Comparison of ENCODE assay signal across 8 cellular contexts in the genomic region with DNA sequence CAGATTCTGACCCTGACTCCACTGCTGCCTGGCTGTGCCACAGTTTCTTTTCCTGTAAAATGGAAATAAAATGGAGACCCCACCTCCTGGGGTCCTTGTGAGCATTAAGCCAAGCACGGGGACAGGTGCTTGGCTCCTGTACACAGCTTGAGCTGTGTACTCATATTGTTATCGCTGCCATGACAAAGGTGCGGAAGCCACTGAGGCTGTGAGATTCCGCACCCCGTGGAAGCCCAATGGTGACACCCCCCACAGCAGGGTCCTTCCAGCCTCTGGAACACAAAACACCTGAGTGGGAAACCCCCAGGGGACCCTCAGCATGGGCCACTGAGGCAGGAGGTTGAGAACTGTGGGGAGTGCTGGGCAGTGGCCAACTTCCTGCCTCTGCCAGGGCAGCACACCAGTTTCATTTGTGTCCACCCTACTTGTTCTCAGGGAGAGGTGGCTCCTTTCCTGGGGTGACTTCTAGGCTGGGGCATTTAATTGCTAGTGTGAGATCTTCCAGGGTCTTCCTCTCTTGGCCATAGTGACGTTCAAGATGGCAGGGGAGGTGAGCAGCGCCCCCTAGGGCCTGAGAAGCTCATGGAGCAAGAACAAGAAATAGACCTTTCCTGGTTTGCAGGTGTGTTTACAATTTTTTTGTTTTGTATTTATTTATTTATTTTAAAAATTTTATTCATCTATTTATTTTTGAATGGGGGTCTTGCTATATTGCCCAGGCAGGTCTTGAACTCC. TPM values are rescaled to one million over a fixed set of nuclear protein-coding genes. Genes with fewer than 3 reads are reported as not detected.
DNase-seq lines count a peak whose midpoint lies in the region; ATAC-seq and TF ChIP-seq lines count a peak whose summit lies in the region.

No MANE protein-coding gene starts in this region.

- no peak for TF ChIP-seq POLR2A in body of pancreas (IDR thresholded peaks at IDR 0.05)

- CTCF ChIA-PET in PC-3 (lab: Charles Lee) = interaction anchor here (0.7 kb wide), 1 partner anchor 70 kb away, joined by 3 read pairs; no protein-coding TSS in a partner anchor

- no peaks in the 10 kb centered on the region for H3K9me3 Mint-ChIP-seq in nephron progenitor cell

- peaks cover 4% of the 10 kb centered on the region for H3K4me1 Mint-ChIP-seq in nephron progenitor cell

- no peak overlapping the region for H3K4me2 ChIP-seq in PC-3 (ENCODE audit: low read length)

- ATAC-seq in PC-3 = no peak
- no peak for ATAC-seq in body of pancreas
- ATAC-seq in HG02763 (IDR thresholded peaks at IDR 0.05; ENCODE audit: unreplicated experiment) = no peak
- ATAC-seq in GM21367 (IDR thresholded peaks at IDR 0.05; ENCODE audit: unreplicated experiment) = no peak

- intact Hi-C loops in PC-3 (cut with micrococcal nuclease) (no loop called here), body of pancreas (cut with DNase I) (no loop called here)

- no peak overlapping the region for H3K27ac Mint-ChIP-seq in nephron progenitor cell

- H3K27me3 ChIP-seq in PC-3 (ENCODE audit: low read length) (no peaks in the 10 kb centered on the region), body of pancreas (no peaks in the 10 kb centered on the region)

- POLR2A ChIA-PET in PC-3 (lab: Charles Lee; ENCODE audit: unreplicated experiment) = no interaction called here

- H2AFZ ChIP-seq in PC-3 (ENCODE audit: low read length) = no peak overlapping the region

- no peaks in the 10 kb centered on the region for H3F3A ChIP-seq in PC-3 (ENCODE audit: low read length, unreplicated experiment)

- no TSS peak for BruUV-seq in PC-3 (replicated peaks; lab: Mats Ljungman, UMichigan)

- H3K79me2 ChIP-seq in PC-3 (ENCODE audit: low read length) = no peaks in the 10 kb centered on the region

- H3K36me3 Mint-ChIP-seq in nephron progenitor cell (ENCODE audit: low read depth) = no peaks in the 10 kb centered on the region

- DNase-seq in GM12864 (ENCODE audit: low read depth) (no peak), PC-3 (peak; percentile 37), body of pancreas (peak in 3 of 4 donors; percentile 51 to 68 (median 53)), nephron progenitor cell (no peak), HPDE6-E6E7 (ENCODE audit: extremely low spot score) (no peak), amniotic stem cell (lab: John Stamatoyannopoulos, UW) (no peak)

- TF ChIP-seq CTCF in GM12864 (IDR thresholded peaks at IDR 0.05; ENCODE audit: low read depth, low read length, missing control alignments) (peak; percentile 77), PC-3 (conservative IDR thresholded peaks at IDR 0.05; ENCODE audit: low read depth, low read length) (peak; percentile 56), body of pancreas (IDR thresholded peaks at IDR 0.05) (peak in 6 of 7 experiments; percentile 30 to 53 (median 42)), nephron progenitor cell (IDR thresholded peaks at IDR 0.05) (peak; percentile 41)

- no peak overlapping the region for H3K4me3 ChIP-seq in GM12864 (ENCODE audit: low read depth, low read length)
- no peak overlapping the region for H3K4me3 ChIP-seq in PC-3 (ENCODE audit: low read length)
- no peak overlapping the region for H3K4me3 ChIP-seq in body of pancreas

- H3K27ac ChIP-seq in PC-3 (ENCODE audit: low read length) = no peak overlapping the region
- no peak overlapping the region for H3K27ac ChIP-seq in body of pancreas

- no peak overlapping the region for H3K9ac ChIP-seq in PC-3 (ENCODE audit: low read length)

- 44 to 62% methylated on average over 5 to 7 of the region's 7 CpGs for WGBS in body of pancreas, 2 donors

- no peaks in the 10 kb centered on the region for H3K9me3 ChIP-seq in PC-3 (ENCODE audit: low read length)
- no peaks in the 10 kb centered on the region for H3K9me3 ChIP-seq in body of pancreas

- peaks cover 4% of the 10 kb centered on the region; the same call in 1 of the 2 replicates for H3K4me1 ChIP-seq in PC-3 (ENCODE audit: insufficient read depth, low read length)
- H3K4me1 ChIP-seq in body of pancreas = peaks cover 3% of the 10 kb centered on the region

- no peak overlapping the region for H3K4me3 Mint-ChIP-seq in nephron progenitor cell

- H3K27me3 Mint-ChIP-seq in nephron progenitor cell (ENCODE audit: low read depth, poor library complexity) = peaks cover 12% of the 10 kb centered on the region

- no peaks in the 10 kb centered on the region for H3K9me2 ChIP-seq in PC-3 (replicated peaks; ENCODE audit: low read length)

- H3K36me3 ChIP-seq in PC-3 (ENCODE audit: low read depth, low read length) (no peaks in the 10 kb centered on the region), body of pancreas (replicated peaks in 1 of 2; ENCODE audit: insufficient read depth in 1 of 2, low read depth in 2 of 2) (no peaks in the 10 kb centered on the region)

- H4K20me1 ChIP-seq in PC-3 (ENCODE audit: low read length) = no peaks in the 10 kb centered on the region

RNA-seq across cellular contexts. Expression of gene JSRP1, which starts 5.4 kb away (rescaled TPM):
- total RNA-seq in PC-3 (2014; rRNA removed) (not detected in 2 replicates), body of pancreas (not detected)

RNA-seq across cellular contexts. Expression of gene AMH, which starts 12.5 kb away (rescaled TPM):
- total RNA-seq in PC-3 (2014; rRNA removed) = 6.0 and 7.7 TPM in 2 replicates
- total RNA-seq in body of pancreas = 10 to 100 TPM in 1 of 2 donors, under 1 TPM in 1; 0.99 to 11.7 TPM

RNA-seq across cellular contexts. Expression of gene PEAK3, which starts 20.4 kb away (rescaled TPM):
- not detected in 2 replicates for total RNA-seq in PC-3 (2014; rRNA removed)
- under 1 TPM; 0.66 to 0.78 TPM for total RNA-seq in body of pancreas

RNA-seq across cellular contexts. Expression of gene SF3A2, which starts 25.0 kb away (rescaled TPM):
- total RNA-seq in PC-3 (2014; rRNA removed) = 33.8 and 55.5 TPM in 2 replicates
- total RNA-seq in body of pancreas = 10 to 100 TPM; 15.5 to 30.1 TPM

RNA-seq across cellular contexts. Expression of gene PLEKHJ1, which starts 25.5 kb away (rescaled TPM):
- total RNA-seq in PC-3 (2014; rRNA removed) = 94.8 and 108 TPM in 2 replicates
- 10 to 100 TPM; 47.5 to 89.0 TPM for total RNA-seq in body of pancreas

Comparison
In these comparisons a context has a peak if more than half of its experiments do, and no peak if none do; other contexts are left out.
1. DNase-seq: peak in PC-3 (single experiment) and body of pancreas (3 of 4); none in GM12864 (single experiment), nephron progenitor cell (single experiment), HPDE6-E6E7 (single experiment) and amniotic stem cell (single experiment).
2. Peak in every context shown above with its lines, with median percentiles within 50 percentile points of each other: CTCF ChIP-seq.